In genomic region chr5:59517926-59518585, GRCh38 we compare ENCODE assay signal across 16 cellular contexts.
DNase-seq lines count a peak whose midpoint lies in the region; ATAC-seq, FAIRE-seq and TF ChIP-seq lines count a peak whose summit lies in the region.
"Had no signal": no experiment of that assay in that cellular context is flagged by ENCODE, and none has a peak within 500 bp of the region (broad histone marks: within the 10 kb centered on the region; RNA-seq: fewer than 3 reads in every experiment).

No MANE protein-coding gene starts in this region.

- H3K36me3 ChIP-seq in adipocyte (ENCODE audit: control insufficient read depth, insufficient read depth, low read length, severe bottlenecking) (no peaks in the 10 kb centered on the region), BE2C (no peaks in the 10 kb centered on the region)
- H3K36me3 ChIP-seq: left lung, tibial nerve had no signal

- H3K4me1 ChIP-seq in adipocyte (ENCODE audit: control insufficient read depth, insufficient read depth, low read length) (peaks cover 10% of the 10 kb centered on the region), BE2C (no peaks in the 10 kb centered on the region)
- H3K4me1 ChIP-seq: tibial nerve had no signal

- no peaks in the 10 kb centered on the region for H3K27me3 ChIP-seq in adipocyte (replicated peaks; ENCODE audit: control insufficient read depth, insufficient read depth, low read length)
- no peaks in the 10 kb centered on the region for H3K27me3 ChIP-seq in BE2C
- H3K27me3 ChIP-seq: left lung, tibial nerve had no signal

- H3K4me3 ChIP-seq in adipocyte (ENCODE audit: low read length), result no peak overlapping the region
- no peak overlapping the region for H3K4me3 ChIP-seq in foreskin fibroblast (ENCODE audit: low read depth in 1 of 2, low read length in 2 of 2)
- H3K4me3 ChIP-seq in BE2C (ENCODE audit: low read depth, low read length), result no peak overlapping the region
- H3K4me3 ChIP-seq: left lung, tibial nerve had no signal

- no peak for FAIRE-seq in urothelium cell line (lab: Jason Lieb, UNC)
- FAIRE-seq: colon had no signal

- H3K9me3 ChIP-seq in adipocyte (ENCODE audit: control insufficient read depth, low read length) (no peaks in the 10 kb centered on the region), BE2C (no peaks in the 10 kb centered on the region)
- H3K9me3 ChIP-seq: left lung, tibial nerve had no signal

- DNase-seq in DMS53 (lab: John Stamatoyannopoulos, UW), result peak; percentile 54
- no peak for DNase-seq in DMS53 treated with DMSO at 0.1 percent for 48 hours (lab: John Stamatoyannopoulos, UW; ENCODE audit: unreplicated experiment)
- peak; percentile 22 for DNase-seq in adipocyte (ENCODE audit: low read depth)
- peak; percentile 83 to 87 for DNase-seq in foreskin fibroblast
- peak; percentile 13 for DNase-seq in urothelium cell line (ENCODE audit: low spot score)
- DNase-seq in BE2C, result no peak
- no peak for DNase-seq in GM20000 (ENCODE audit: low spot score)
- DNase-seq: activated CD4-positive, alpha-beta T cell treated with anti-CD3 and anti-CD28 coated beads, Interleukin-2, amount 50 U/mL, for 4 hours; activated effector memory CD4-positive, alpha-beta T cell treated with Interleukin-2 at 50 U/mL for 16 hours; DMS79; Karpas-422; left lung; T-helper 2 cell had no signal

- no peak for ATAC-seq in HG03457 (IDR thresholded peaks at IDR 0.05; ENCODE audit: unreplicated experiment)
- ATAC-seq: left lung had no signal

- TF ChIP-seq CTCF in foreskin fibroblast (IDR thresholded peaks at IDR 0.05; ENCODE audit: low read depth, low read length), result no peak
- TF ChIP-seq CTCF in BE2C (IDR thresholded peaks at IDR 0.05; ENCODE audit: low read depth, low read length), result no peak
- TF ChIP-seq CTCF in GM20000 (IDR thresholded peaks at IDR 0.05; ENCODE audit: extremely low read depth, missing control alignments), result no peak

- no peak overlapping the region for H3K9ac ChIP-seq in adipocyte (ENCODE audit: low read length)

Comparison
In these comparisons a context has a peak if more than half of its experiments do, and no peak if none do; other contexts are left out.
1. DNase-seq: peak in DMS53 (single experiment), adipocyte (single experiment), foreskin fibroblast (2 of 2) and urothelium cell line (single experiment); none in DMS53 treated with DMSO at 0.1 percent for 48 hours (single experiment), BE2C (single experiment) and GM20000 (single experiment).